In the genomic region with DNA sequence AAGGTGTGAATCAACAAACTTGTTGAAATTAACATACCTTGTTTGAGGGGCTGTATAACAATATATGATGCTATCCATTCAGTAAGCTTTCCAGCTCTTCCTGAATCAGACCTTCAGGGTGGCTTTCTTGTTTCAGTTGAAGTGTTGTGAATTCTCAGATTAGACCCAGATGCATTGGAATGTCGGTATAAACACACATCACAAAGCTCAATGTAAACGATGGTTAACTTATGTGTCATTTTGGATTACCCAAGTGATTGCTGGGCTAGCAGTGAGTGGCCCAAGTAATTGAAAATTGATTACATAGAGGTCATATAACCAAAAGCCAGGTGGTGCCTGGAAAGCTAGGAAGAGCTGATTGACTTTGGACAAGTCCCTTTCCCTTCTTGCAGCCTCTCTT, we compare ENCODE assay signal across 1 cellular context.
TF ChIP-seq lines count a peak whose summit lies in the region.

No MANE protein-coding gene starts in this region.

TF ChIP-seq in H1, 55 proteins besides CTCF, POLR2A, EP300 and RAD21:
- TF ChIP-seq, protein P1, sequence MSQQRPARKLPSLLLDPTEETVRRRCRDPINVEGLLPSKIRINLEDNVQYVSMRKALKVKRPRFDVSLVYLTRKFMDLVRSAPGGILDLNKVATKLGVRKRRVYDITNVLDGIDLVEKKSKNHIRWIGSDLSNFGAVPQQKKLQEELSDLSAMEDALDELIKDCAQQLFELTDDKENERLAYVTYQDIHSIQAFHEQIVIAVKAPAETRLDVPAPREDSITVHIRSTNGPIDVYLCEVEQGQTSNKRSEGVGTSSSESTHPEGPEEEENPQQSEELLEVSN (IDR thresholded peaks at IDR 0.05), result no peak
- TF ChIP-seq TEAD4 (IDR thresholded peaks at IDR 0.05; ENCODE audit: low read depth, low read length) (no peak), EZH2 (IDR thresholded peaks at IDR 0.05; ENCODE audit: low read depth, low read length, severe bottlenecking) (no peak), TCF12 (IDR thresholded peaks at IDR 0.05; ENCODE audit: low read depth, low read length) (no peak), TAF1 (IDR thresholded peaks at IDR 0.05; ENCODE audit: low read depth, low read length) (no peak), NRF1 (IDR thresholded peaks at IDR 0.05; ENCODE audit: low read depth, low read length) (no peak), CEBPB (IDR thresholded peaks at IDR 0.05; ENCODE audit: low read depth, low read length) (no peak), KDM5A (IDR thresholded peaks at IDR 0.05; ENCODE audit: low read length) (no peak), POU5F1 (IDR thresholded peaks at IDR 0.05; ENCODE audit: low read depth, low read length) (no peak), RBBP5 (IDR thresholded peaks at IDR 0.05; ENCODE audit: borderline replicate concordance, low read depth, low read length) (no peak), RNF2 (IDR thresholded peaks at IDR 0.05; ENCODE audit: borderline replicate concordance, low read depth, low read length, missing control alignments, poor library complexity, severe bottlenecking) (no peak), HDAC6 (IDR thresholded peaks at IDR 0.05; ENCODE audit: low read depth, low read length) (no peak), SP4 (IDR thresholded peaks at IDR 0.05; ENCODE audit: low read length) (no peak), HDAC2 (IDR thresholded peaks at IDR 0.05; ENCODE audit: borderline replicate concordance in 1 of 2, low read depth in 2 of 2, low read length in 2 of 2) (no peak)
- TF ChIP-seq, protein P2, sequence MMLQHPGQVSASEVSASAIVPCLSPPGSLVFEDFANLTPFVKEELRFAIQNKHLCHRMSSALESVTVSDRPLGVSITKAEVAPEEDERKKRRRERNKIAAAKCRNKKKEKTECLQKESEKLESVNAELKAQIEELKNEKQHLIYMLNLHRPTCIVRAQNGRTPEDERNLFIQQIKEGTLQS (IDR thresholded peaks at IDR 0.05; ENCODE audit: insufficient read depth, low read depth, low read length), result no peak
TF ChIP-seq in H1: peak in this region for 0.
